13 cellular contexts compared by ENCODE assay signal in the genomic region with DNA sequence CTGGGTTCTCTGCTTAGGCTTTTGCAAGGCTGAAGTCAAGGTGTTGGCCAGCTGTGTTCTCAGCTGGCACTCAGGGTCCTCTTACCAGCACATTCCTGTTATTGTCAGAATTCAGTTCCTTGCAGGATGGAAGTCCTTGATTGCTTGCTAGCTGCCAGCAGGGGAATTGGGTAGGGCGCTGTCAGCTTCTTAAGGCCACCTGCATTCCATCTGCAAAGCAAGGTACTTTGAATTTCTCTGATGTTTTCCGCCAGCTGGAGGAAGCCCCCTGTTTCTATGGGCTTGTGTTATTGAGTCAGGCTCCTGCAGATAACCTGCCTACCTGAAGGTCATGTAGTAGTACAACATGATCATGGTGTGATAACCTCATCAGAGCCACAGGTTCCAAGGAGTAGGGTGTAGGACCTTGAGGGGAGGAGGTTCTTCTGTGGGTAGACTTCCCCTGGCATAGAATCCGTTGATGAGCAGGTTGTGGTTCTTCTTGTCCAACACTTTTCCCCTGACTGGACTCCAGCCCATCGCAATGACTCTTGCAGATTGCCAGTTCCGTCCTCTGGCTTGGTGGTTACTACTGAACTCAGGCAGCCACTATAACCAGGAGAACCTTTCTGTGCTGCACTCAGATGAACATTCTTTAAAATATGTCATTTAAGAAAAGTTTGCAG. TPM values are rescaled to one million over a fixed set of nuclear protein-coding genes. Genes with fewer than 3 reads are reported as not detected.
A peak's percentile ranks its signal among the peaks of the same experiment; 100 is the strongest.
DNase-seq lines count a peak whose midpoint lies in the region; ATAC-seq and TF ChIP-seq lines count a peak whose summit lies in the region.
"Had no signal": no experiment of that assay in that cellular context is flagged by ENCODE, and none has a peak within 500 bp of the region (broad histone marks: within the 10 kb centered on the region; RNA-seq: fewer than 3 reads in every experiment).

No MANE protein-coding gene starts in this region.

- CTCF ChIA-PET in activated CD8-positive, alpha-beta T cell treated with anti-CD3 and anti-CD28 coated beads, Interleukin-2, amount 10 ng/mL, durations not matched to agents 7 days and 5 days (lab: Charles Lee), result interaction anchor here (1.1 kb wide), 1 partner anchor 25 kb away, joined by 3 read pairs; no protein-coding TSS in a partner anchor
- CTCF ChIA-PET in activated CD8-positive, alpha-beta T cell treated with anti-CD3 and anti-CD28 coated beads for 36 hours (lab: Charles Lee), result no interaction called here
- CTCF ChIA-PET in T-cell (lab: Charles Lee) (no interaction called here), PC-9 (lab: Charles Lee) (no interaction called here)

- BruUV-seq in PC-9 (replicated peaks; lab: Mats Ljungman, UMichigan), result no TSS peak

- H3K36me3 ChIP-seq in PC-9 (ENCODE audit: low read depth), result peaks cover 19% of the 10 kb centered on the region; the same call in 1 of the 2 replicates
- H3K36me3 ChIP-seq: neural progenitor cell had no signal

- no peaks in the 10 kb centered on the region for H3K27me3 ChIP-seq in PC-9 (ENCODE audit: insufficient read depth, low read depth)
- H3K27me3 ChIP-seq: neural progenitor cell had no signal

- no peak overlapping the region for H2AFZ ChIP-seq in PC-9
- H2AFZ ChIP-seq: neural progenitor cell had no signal

- no peak overlapping the region for H3K4me3 Mint-ChIP-seq in activated CD8-positive, alpha-beta T cell treated with anti-CD3 and anti-CD28 coated beads, Interleukin-2, amount 10 ng/mL, durations not matched to agents 7 days and 5 days
- H3K4me3 Mint-ChIP-seq in activated CD8-positive, alpha-beta T cell treated with anti-CD3 and anti-CD28 coated beads for 36 hours, result no peak overlapping the region
- peak overlapping the region in 2 of 3 donors; percentile 37 to 51 for H3K4me3 Mint-ChIP-seq in T-cell
- no peak overlapping the region for H3K4me3 Mint-ChIP-seq in stimulated activated memory B cell treated with anti-CD40 and anti-IgM and Interleukin-4, amounts not matched to agents 10 μg/mL and 1 μg/mL and 100 μg/mL, for 72 hours
- H3K4me3 Mint-ChIP-seq: neural progenitor cell; T-helper 1 cell treated with Interleukin-12 subunit alpha and Interleukin-12 subunit beta and Interleukin-4 antibody, amounts not matched to agents 30 μg/mL and 1 μg/mL, for 36 hours had no signal

- DNase-seq in activated CD8-positive, alpha-beta T cell treated with anti-CD3 and anti-CD28 coated beads, Interleukin-2, amount 10 ng/mL, durations not matched to agents 7 days and 5 days, result no peak
- no peak for DNase-seq in activated CD8-positive, alpha-beta T cell treated with anti-CD3 and anti-CD28 coated beads for 36 hours
- DNase-seq in T-cell (no peak), fibroblast of mammary gland (ENCODE audit: low read depth) (peak; percentile 63), omental fat pad (ENCODE audit: low spot score) (no peak), PC-9 (no peak)
- DNase-seq: lower lobe of right lung, NCI-H1105 had no signal

- peak overlapping the region; percentile 47 for H3K27ac Mint-ChIP-seq in activated CD8-positive, alpha-beta T cell treated with anti-CD3 and anti-CD28 coated beads, Interleukin-2, amount 10 ng/mL, durations not matched to agents 7 days and 5 days
- no peak overlapping the region for H3K27ac Mint-ChIP-seq in activated CD8-positive, alpha-beta T cell treated with anti-CD3 and anti-CD28 coated beads for 36 hours
- peak overlapping the region in 1 of 2 donors; percentile 58 for H3K27ac Mint-ChIP-seq in T-cell
- peak overlapping the region; percentile 46 for H3K27ac Mint-ChIP-seq in stimulated activated memory B cell treated with anti-CD40 and anti-IgM and Interleukin-4, amounts not matched to agents 10 μg/mL and 1 μg/mL and 100 μg/mL, for 72 hours
- H3K27ac Mint-ChIP-seq: neural progenitor cell; T-helper 1 cell treated with Interleukin-12 subunit alpha and Interleukin-12 subunit beta and Interleukin-4 antibody, amounts not matched to agents 30 μg/mL and 1 μg/mL, for 36 hours had no signal

- peaks cover 88% of the 10 kb centered on the region for H3K4me1 Mint-ChIP-seq in activated CD8-positive, alpha-beta T cell treated with anti-CD3 and anti-CD28 coated beads, Interleukin-2, amount 10 ng/mL, durations not matched to agents 7 days and 5 days (ENCODE audit: low read depth)
- H3K4me1 Mint-ChIP-seq in activated CD8-positive, alpha-beta T cell treated with anti-CD3 and anti-CD28 coated beads for 36 hours (ENCODE audit: low read depth), result peaks cover 88% of the 10 kb centered on the region
- H3K4me1 Mint-ChIP-seq in T-cell, result peaks cover 91 to 94% (median 91%) of the 10 kb centered on the region in 3 donors
- peaks cover 97% of the 10 kb centered on the region for H3K4me1 Mint-ChIP-seq in stimulated activated memory B cell treated with anti-CD40 and anti-IgM and Interleukin-4, amounts not matched to agents 10 μg/mL and 1 μg/mL and 100 μg/mL, for 72 hours

- H3K4me3 ChIP-seq in fibroblast of mammary gland (ENCODE audit: control insufficient read depth, low read depth, low read length) (no peak overlapping the region), PC-9 (no peak overlapping the region)
- H3K4me3 ChIP-seq: lower lobe of right lung, neural progenitor cell, skin epidermis had no signal

- TF ChIP-seq CTCF in activated CD8-positive, alpha-beta T cell treated with anti-CD3 and anti-CD28 coated beads for 36 hours (IDR thresholded peaks at IDR 0.05), result no peak
- TF ChIP-seq CTCF in fibroblast of mammary gland (conservative IDR thresholded peaks at IDR 0.05; ENCODE audit: control insufficient read depth, insufficient read depth, low read depth, low read length), result no peak
- no peak for TF ChIP-seq CTCF in omental fat pad (IDR thresholded peaks at IDR 0.05)
- TF ChIP-seq CTCF in PC-9 (conservative IDR thresholded peaks at IDR 0.05), result no peak

- H3K9me3 ChIP-seq in PC-9 (ENCODE audit: insufficient read depth, low read depth), result no peaks in the 10 kb centered on the region
- H3K9me3 ChIP-seq: lower lobe of right lung had no signal

- no peaks in the 10 kb centered on the region for H3F3A ChIP-seq in PC-9 (ENCODE audit: insufficient read depth, low read depth)

- H3K4me1 ChIP-seq in PC-9 (replicated peaks; ENCODE audit: insufficient read depth), result peaks cover 24% of the 10 kb centered on the region

- H3K9me3 Mint-ChIP-seq in activated CD8-positive, alpha-beta T cell treated with anti-CD3 and anti-CD28 coated beads, Interleukin-2, amount 10 ng/mL, durations not matched to agents 7 days and 5 days (ENCODE audit: insufficient read depth), result no peaks in the 10 kb centered on the region
- no peaks in the 10 kb centered on the region for H3K9me3 Mint-ChIP-seq in activated CD8-positive, alpha-beta T cell treated with anti-CD3 and anti-CD28 coated beads for 36 hours
- H3K9me3 Mint-ChIP-seq in T-cell, result no peaks in the 10 kb centered on the region
- no peaks in the 10 kb centered on the region for H3K9me3 Mint-ChIP-seq in stimulated activated memory B cell treated with anti-CD40 and anti-IgM and Interleukin-4, amounts not matched to agents 10 μg/mL and 1 μg/mL and 100 μg/mL, for 72 hours
- H3K9me3 Mint-ChIP-seq: neural progenitor cell; T-helper 1 cell treated with Interleukin-12 subunit alpha and Interleukin-12 subunit beta and Interleukin-4 antibody, amounts not matched to agents 30 μg/mL and 1 μg/mL, for 36 hours had no signal

- POLR2A ChIA-PET in activated CD8-positive, alpha-beta T cell treated with anti-CD3 and anti-CD28 coated beads, Interleukin-2, amount 10 ng/mL, durations not matched to agents 7 days and 5 days (lab: Charles Lee), result no interaction called here
- POLR2A ChIA-PET in activated CD8-positive, alpha-beta T cell treated with anti-CD3 and anti-CD28 coated beads for 36 hours (lab: Charles Lee), result no interaction called here
- POLR2A ChIA-PET in T-cell (lab: Charles Lee) (no interaction called here), PC-9 (lab: Charles Lee; ENCODE audit: unreplicated experiment) (no interaction called here)

- ATAC-seq in activated CD8-positive, alpha-beta T cell treated with anti-CD3 and anti-CD28 coated beads, Interleukin-2, amount 10 ng/mL, durations not matched to agents 7 days and 5 days, result no peak
- ATAC-seq in activated CD8-positive, alpha-beta T cell treated with anti-CD3 and anti-CD28 coated beads for 36 hours, result no peak
- no peak for ATAC-seq in T-cell (replicated peaks in 1 of 4)
- no peak for ATAC-seq in stimulated activated memory B cell treated with anti-CD40 and anti-IgM and Interleukin-4, amounts not matched to agents 10 μg/mL and 1 μg/mL and 100 μg/mL, for 72 hours
- ATAC-seq in HG03135 (IDR thresholded peaks at IDR 0.05; ENCODE audit: unreplicated experiment), result no peak
- ATAC-seq in omental fat pad (ENCODE audit: low FRiP score), result no peak

- intact Hi-C loops in activated CD8-positive, alpha-beta T cell treated with anti-CD3 and anti-CD28 coated beads for 36 hours (cut with micrococcal nuclease), result no loop called here
- intact Hi-C loops in PC-9 (cut with micrococcal nuclease; ENCODE audit: unreplicated experiment), result no loop called here

- peaks cover 99% of the 10 kb centered on the region for H3K79me2 ChIP-seq in PC-9 (ENCODE audit: low read depth)

- H3K27me3 Mint-ChIP-seq in activated CD8-positive, alpha-beta T cell treated with anti-CD3 and anti-CD28 coated beads, Interleukin-2, amount 10 ng/mL, durations not matched to agents 7 days and 5 days (ENCODE audit: low read depth), result no peaks in the 10 kb centered on the region
- no peaks in the 10 kb centered on the region for H3K27me3 Mint-ChIP-seq in activated CD8-positive, alpha-beta T cell treated with anti-CD3 and anti-CD28 coated beads for 36 hours
- H3K27me3 Mint-ChIP-seq in T-cell, result no peaks in the 10 kb centered on the region
- H3K27me3 Mint-ChIP-seq in stimulated activated memory B cell treated with anti-CD40 and anti-IgM and Interleukin-4, amounts not matched to agents 10 μg/mL and 1 μg/mL and 100 μg/mL, for 72 hours, result no peaks in the 10 kb centered on the region

- no peak overlapping the region for H3K27ac ChIP-seq in PC-9
- H3K27ac ChIP-seq: lower lobe of right lung, neural progenitor cell had no signal

- H3K9me2 ChIP-seq in PC-9 (ENCODE audit: insufficient read depth), result no peaks in the 10 kb centered on the region

- H4K20me1 ChIP-seq in PC-9 (ENCODE audit: insufficient read depth), result peaks cover 98% of the 10 kb centered on the region

- peaks cover 73% of the 10 kb centered on the region for H3K36me3 Mint-ChIP-seq in activated CD8-positive, alpha-beta T cell treated with anti-CD3 and anti-CD28 coated beads, Interleukin-2, amount 10 ng/mL, durations not matched to agents 7 days and 5 days (ENCODE audit: low read depth)
- peaks cover 70% of the 10 kb centered on the region for H3K36me3 Mint-ChIP-seq in activated CD8-positive, alpha-beta T cell treated with anti-CD3 and anti-CD28 coated beads for 36 hours (ENCODE audit: low read depth)
- peaks cover 22% of the 10 kb centered on the region for H3K36me3 Mint-ChIP-seq in T-cell
- H3K36me3 Mint-ChIP-seq in stimulated activated memory B cell treated with anti-CD40 and anti-IgM and Interleukin-4, amounts not matched to agents 10 μg/mL and 1 μg/mL and 100 μg/mL, for 72 hours, result peaks cover 47% of the 10 kb centered on the region

- no peak overlapping the region for H3K4me2 ChIP-seq in PC-9

RNA-seq across cellular contexts. Expression of a gene that starts 6.8 kb away (rescaled TPM):
- total RNA-seq in activated CD8-positive, alpha-beta T cell treated with anti-CD3 and anti-CD28 coated beads, Interleukin-2, amount 10 ng/mL, durations not matched to agents 7 days and 5 days, result 10 to 100 TPM; 43.1 to 45.5 TPM
- total RNA-seq in activated CD8-positive, alpha-beta T cell treated with anti-CD3 and anti-CD28 coated beads for 36 hours, result 10 to 100 TPM; 50.6 to 51.9 TPM
- total RNA-seq in T-cell (10 to 100 TPM; 42.7 to 62.9 (median 45.6) TPM), omental fat pad (10 to 100 TPM; 25.1 to 40.1 (median 31.1) TPM), PC-9 (2021) (72.8 and 84.8 TPM in 2 replicates)

Comparison
In these comparisons a context has a peak if more than half of its experiments do, and no peak if none do; other contexts are left out.
1. H3K4me3 Mint-ChIP-seq: peak in T-cell (2 of 3); none in activated CD8-positive, alpha-beta T cell treated with anti-CD3 and anti-CD28 coated beads, Interleukin-2, amount 10 ng/mL, durations not matched to agents 7 days and 5 days (single experiment), activated CD8-positive, alpha-beta T cell treated with anti-CD3 and anti-CD28 coated beads for 36 hours (single experiment) and stimulated activated memory B cell treated with anti-CD40 and anti-IgM and Interleukin-4, amounts not matched to agents 10 μg/mL and 1 μg/mL and 100 μg/mL, for 72 hours (single experiment).